Comparison of ENCODE assay signal across 1 cellular context in the genomic region with DNA sequence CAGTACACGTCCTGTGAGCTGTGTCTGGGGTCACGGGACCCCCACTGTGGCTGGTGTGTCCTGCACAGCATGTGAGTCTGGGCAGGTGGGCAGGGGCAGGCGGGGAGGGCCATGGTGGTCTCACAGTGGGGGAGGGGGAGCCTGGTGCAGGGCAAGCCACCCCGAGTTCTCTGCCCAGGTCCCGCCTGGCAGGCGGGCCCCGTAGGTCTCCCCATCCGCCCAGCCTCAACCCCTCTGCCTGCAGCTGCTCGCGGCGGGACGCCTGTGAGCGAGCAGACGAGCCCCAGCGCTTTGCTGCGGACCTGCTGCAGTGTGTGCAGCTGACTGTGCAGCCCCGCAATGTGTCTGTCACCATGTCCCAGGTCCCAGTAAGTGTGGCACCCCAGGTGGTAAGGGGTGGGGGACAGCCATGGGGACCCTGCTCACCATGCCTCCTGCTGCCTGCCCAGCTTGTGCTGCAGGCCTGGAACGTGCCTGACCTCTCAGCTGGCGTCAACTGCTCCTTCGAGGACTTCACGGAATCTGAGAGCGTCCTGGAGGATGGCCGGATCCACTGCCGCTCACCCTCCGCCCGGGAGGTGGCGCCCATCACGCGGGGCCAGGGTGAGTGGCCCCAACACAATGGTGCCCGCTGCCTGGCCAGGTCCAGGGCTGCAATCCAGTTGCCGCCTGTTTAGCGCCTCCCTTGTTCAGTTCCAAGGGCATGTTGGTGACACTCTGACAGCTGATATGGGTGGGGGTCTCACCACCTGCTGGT.
TF ChIP-seq lines count a peak whose summit lies in the region.

No MANE protein-coding gene starts in this region.

TF ChIP-seq in WTC11, 78 proteins besides CTCF, POLR2A, EP300 and RAD21:
- TF ChIP-seq, protein P1, sequence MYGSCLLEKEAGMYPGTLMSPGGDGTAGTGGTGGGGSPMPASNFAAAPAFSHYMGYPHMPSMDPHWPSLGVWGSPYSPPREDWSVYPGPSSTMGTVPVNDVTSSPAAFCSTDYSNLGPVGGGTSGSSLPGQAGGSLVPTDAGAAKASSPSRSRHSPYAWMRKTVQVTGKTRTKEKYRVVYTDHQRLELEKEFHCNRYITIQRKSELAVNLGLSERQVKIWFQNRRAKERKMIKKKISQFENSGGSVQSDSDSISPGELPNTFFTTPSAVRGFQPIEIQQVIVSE (CRISPR knock-in tag; IDR thresholded peaks at IDR 0.05; ENCODE audit: borderline replicate concordance): no peak
- TF ChIP-seq, protein P2, sequence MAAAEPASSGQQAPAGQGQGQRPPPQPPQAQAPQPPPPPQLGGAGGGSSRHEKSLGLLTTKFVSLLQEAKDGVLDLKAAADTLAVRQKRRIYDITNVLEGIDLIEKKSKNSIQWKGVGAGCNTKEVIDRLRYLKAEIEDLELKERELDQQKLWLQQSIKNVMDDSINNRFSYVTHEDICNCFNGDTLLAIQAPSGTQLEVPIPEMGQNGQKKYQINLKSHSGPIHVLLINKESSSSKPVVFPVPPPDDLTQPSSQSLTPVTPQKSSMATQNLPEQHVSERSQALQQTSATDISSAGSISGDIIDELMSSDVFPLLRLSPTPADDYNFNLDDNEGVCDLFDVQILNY (CRISPR knock-in tag; IDR thresholded peaks at IDR 0.05): no peak
- no peak for TF ChIP-seq TCF7 (CRISPR knock-in tag; IDR thresholded peaks at IDR 0.05; ENCODE audit: low read depth)
TF ChIP-seq in WTC11: peak in this region for 0.
